ENCODE assay signal across 13 cellular contexts in the genomic region with DNA sequence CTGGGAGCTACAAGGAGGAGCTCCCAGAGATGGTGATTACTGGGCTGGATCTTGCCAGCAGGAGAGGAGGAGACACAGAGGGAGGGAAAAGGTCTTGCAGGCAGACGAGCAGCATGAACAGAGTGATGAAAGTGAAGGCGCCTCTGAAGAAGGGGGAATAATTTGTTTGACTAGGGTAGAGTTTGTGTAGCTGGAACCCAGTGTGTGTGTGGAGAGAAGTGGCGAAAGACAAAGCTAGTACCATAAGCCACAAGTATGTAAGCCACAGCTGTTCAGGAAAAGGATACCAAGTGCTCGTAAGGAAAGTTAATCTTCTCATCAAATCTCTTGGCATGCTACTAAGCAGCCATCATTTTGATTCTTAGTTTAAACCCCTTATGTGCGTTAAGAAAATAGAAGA. TPM values are rescaled to one million over a fixed set of nuclear protein-coding genes. Genes with fewer than 3 reads are reported as not detected.
A peak's percentile ranks its signal among the peaks of the same experiment; 100 is the strongest.
DNase-seq lines count a peak whose midpoint lies in the region; ATAC-seq, FAIRE-seq and TF ChIP-seq lines count a peak whose summit lies in the region.
"Had no signal": no experiment of that assay in that cellular context is flagged by ENCODE, and none has a peak within 500 bp of the region (broad histone marks: within the 10 kb centered on the region; RNA-seq: fewer than 3 reads in every experiment).

No MANE protein-coding gene starts in this region.

- no peak for FAIRE-seq in kidney (lab: Jason Lieb, UNC)

- peak overlapping the region in 6 of 10 experiments; percentile 7 to 45 (median 43); a peak in 5 of 20 replicates for H3K4me3 ChIP-seq in BLaER1 treated with 17β-estradiol and CSF1 and Interleukin-3, amounts not matched to agents 10 nM and 100 nM
- H3K4me3 ChIP-seq in HEK293 (ENCODE audit: low read depth, low read length) (no peak overlapping the region), kidney (ENCODE audit: low read length in 2 of 2) (peak overlapping the region in 1 of 2 donors; percentile 7)
- H3K4me3 ChIP-seq: lung, neural progenitor cell, uterus had no signal

- no peaks in the 10 kb centered on the region for H3K9me3 ChIP-seq in BLaER1 treated with 17β-estradiol and CSF1 and Interleukin-3, amounts not matched to agents 10 nM and 100 nM (replicated peaks in 1 of 11)
- H3K9me3 ChIP-seq in HEK293 (ENCODE audit: control insufficient read depth, insufficient read depth, low read depth, low read length) (no peaks in the 10 kb centered on the region), kidney (ENCODE audit: control insufficient read depth in 1 of 2, low read length in 2 of 2) (no peaks in the 10 kb centered on the region)
- H3K9me3 ChIP-seq: uterus had no signal

- no peak for ATAC-seq in WTC11

- peak overlapping the region; percentile 56 for H3K27ac Mint-ChIP-seq in WTC11
- H3K27ac Mint-ChIP-seq: activated naive CD4-positive, alpha-beta T cell treated with anti-CD3 and anti-CD28 coated beads, Interleukin-2, amount 10 ng/mL, durations not matched to agents 7 days and 5 days; neural progenitor cell; stimulated activated naive CD8-positive, alpha-beta T cell treated with anti-CD3 and anti-CD28 coated beads, Interleukin-15, Interleukin-2, amounts not matched to agents 100 ng/mL and 50 ng/mL, for 24 hours had no signal

- H3K4me1 Mint-ChIP-seq in WTC11 = peaks cover 78% of the 10 kb centered on the region

- DNase-seq in WTC11 (ENCODE audit: low spot score) (no peak), iris pigment epithelial cell (ENCODE audit: low read depth) (peak; percentile 86), kidney (no peak), NCI-H146 treated with DMSO at 0.1 percent for 48 hours (lab: John Stamatoyannopoulos, UW; ENCODE audit: unreplicated experiment) (no peak), NCI-H2171 (lab: John Stamatoyannopoulos, UW) (no peak)
- DNase-seq: activated naive CD4-positive, alpha-beta T cell treated with anti-CD3 and anti-CD28 coated beads, Interleukin-2, amount 10 ng/mL, durations not matched to agents 7 days and 5 days; central memory CD4-positive, alpha-beta T cell; uterus had no signal

- no peak for TF ChIP-seq CTCF in HEK293 (tag by site-specific recombination; IDR thresholded peaks at IDR 0.05)
- TF ChIP-seq CTCF in WTC11 (IDR thresholded peaks at IDR 0.05) = no peak
- TF ChIP-seq CTCF in kidney (IDR thresholded peaks at IDR 0.05; ENCODE audit: borderline replicate concordance, extremely low read depth, insufficient read depth) = no peak

- peaks cover 22 to 34% (median 29%) of the 10 kb centered on the region in 11 experiments for H3K27me3 ChIP-seq in BLaER1 treated with 17β-estradiol and CSF1 and Interleukin-3, amounts not matched to agents 10 nM and 100 nM

- peak overlapping the region in 9 of 11 experiments; percentile 30 to 84 (median 73); a peak in 18 of 22 replicates for H3K27ac ChIP-seq in BLaER1 treated with 17β-estradiol and CSF1 and Interleukin-3, amounts not matched to agents 10 nM and 100 nM
- H3K27ac ChIP-seq in HEK293 (ENCODE audit: extremely low read depth, low read depth, low read length) = no peak overlapping the region
- no peak overlapping the region for H3K27ac ChIP-seq in kidney (ENCODE audit: low read depth in 2 of 2, low read length in 2 of 2)
- H3K27ac ChIP-seq: neural progenitor cell, uterus had no signal

- H3K4me1 ChIP-seq in BLaER1 treated with 17β-estradiol and CSF1 and Interleukin-3, amounts not matched to agents 10 nM and 100 nM = peaks cover 45 to 79% (median 73%) of the 10 kb centered on the region in 10 experiments
- H3K4me1 ChIP-seq in HEK293 (ENCODE audit: control insufficient read depth, insufficient read depth, low read length) (peaks cover 3% of the 10 kb centered on the region; the same call in 1 of the 2 replicates), kidney (ENCODE audit: control insufficient read depth in 1 of 2, insufficient read depth in 1 of 2, low read depth in 1 of 2, low read length in 2 of 2) (peaks cover 0 to 3% of the 10 kb centered on the region in 2 donors)

- H3K36me3 ChIP-seq in BLaER1 treated with 17β-estradiol and CSF1 and Interleukin-3, amounts not matched to agents 10 nM and 100 nM = peaks cover 0 to 39% (median 26%) of the 10 kb centered on the region in 11 experiments; a peak in 20 of 22 replicates
- H3K36me3 ChIP-seq in HEK293 (ENCODE audit: control insufficient read depth in 2 of 2, insufficient read depth in 1 of 2, low read length in 2 of 2) (no peaks in the 10 kb centered on the region), kidney (ENCODE audit: control insufficient read depth in 1 of 2, insufficient read depth in 2 of 2, low read length in 2 of 2) (no peaks in the 10 kb centered on the region)
- H3K36me3 ChIP-seq: neural progenitor cell, uterus had no signal

- peak overlapping the region in 8 of 11 experiments; percentile 4 to 64 (median 52); a peak in 16 of 22 replicates for H3K9ac ChIP-seq in BLaER1 treated with 17β-estradiol and CSF1 and Interleukin-3, amounts not matched to agents 10 nM and 100 nM
- H3K9ac ChIP-seq in kidney (ENCODE audit: low read length in 2 of 2) = no peak overlapping the region
- H3K9ac ChIP-seq: neural progenitor cell had no signal

- intact Hi-C loops in kidney (cut with DNase I) = no loop called here

- H3K36me3 Mint-ChIP-seq in WTC11 = peaks cover 24% of the 10 kb centered on the region
- H3K36me3 Mint-ChIP-seq: activated naive CD4-positive, alpha-beta T cell treated with anti-CD3 and anti-CD28 coated beads, Interleukin-2, amount 10 ng/mL, durations not matched to agents 7 days and 5 days; neural progenitor cell had no signal

- no peak overlapping the region for H3K4me3 Mint-ChIP-seq in WTC11
- H3K4me3 Mint-ChIP-seq: activated naive CD4-positive, alpha-beta T cell treated with anti-CD3 and anti-CD28 coated beads, Interleukin-2, amount 10 ng/mL, durations not matched to agents 7 days and 5 days; neural progenitor cell; stimulated activated naive CD8-positive, alpha-beta T cell treated with anti-CD3 and anti-CD28 coated beads, Interleukin-15, Interleukin-2, amounts not matched to agents 100 ng/mL and 50 ng/mL, for 24 hours had no signal

- POLR2A ChIA-PET in HEK293 (lab: Yijun Ruan, JAX) = no interaction called here
- POLR2A ChIA-PET in WTC11 (lab: Charles Lee) = no interaction called here

- H3K4me2 ChIP-seq in BLaER1 treated with 17β-estradiol and CSF1 and Interleukin-3, amounts not matched to agents 10 nM and 100 nM = peak overlapping the region; percentile 77 to 99 (median 94)
- H3K4me2 ChIP-seq: neural progenitor cell had no signal

- CTCF ChIA-PET in HEK293 (lab: Yijun Ruan, JAX) (interaction anchor here (0.7 kb wide), 1 partner anchor 93 kb away, joined by 6 read pairs; no protein-coding TSS in a partner anchor), WTC11 (lab: Charles Lee) (no interaction called here)

- H3K27me3 Mint-ChIP-seq in WTC11 (ENCODE audit: low read depth) = no peaks in the 10 kb centered on the region

- H4K20me1 ChIP-seq in BLaER1 treated with 17β-estradiol and CSF1 and Interleukin-3, amounts not matched to agents 10 nM and 100 nM = peaks cover 0 to 99% (median 77%) of the 10 kb centered on the region in 11 experiments; a peak in 18 of 22 replicates

- H3K9me3 Mint-ChIP-seq in WTC11 = no peaks in the 10 kb centered on the region
- H3K9me3 Mint-ChIP-seq: activated naive CD4-positive, alpha-beta T cell treated with anti-CD3 and anti-CD28 coated beads, Interleukin-2, amount 10 ng/mL, durations not matched to agents 7 days and 5 days; neural progenitor cell; stimulated activated naive CD8-positive, alpha-beta T cell treated with anti-CD3 and anti-CD28 coated beads, Interleukin-15, Interleukin-2, amounts not matched to agents 100 ng/mL and 50 ng/mL, for 24 hours had no signal

TF ChIP-seq in HEK293, 187 proteins besides CTCF, POLR2A, EP300 and RAD21:
- TF ChIP-seq IKZF3 (tag by site-specific recombination; IDR thresholded peaks at IDR 0.05) = no peak
- peak; percentile 53 for TF ChIP-seq ZBTB17 (tag by site-specific recombination; IDR thresholded peaks at IDR 0.05)
- TF ChIP-seq ZIC2 (tag by site-specific recombination; IDR thresholded peaks at IDR 0.05) = peak; percentile 96

TF ChIP-seq in WTC11, 78 proteins besides CTCF, POLR2A, EP300 and RAD21 (continues in another document):
- TF ChIP-seq, protein P1, sequence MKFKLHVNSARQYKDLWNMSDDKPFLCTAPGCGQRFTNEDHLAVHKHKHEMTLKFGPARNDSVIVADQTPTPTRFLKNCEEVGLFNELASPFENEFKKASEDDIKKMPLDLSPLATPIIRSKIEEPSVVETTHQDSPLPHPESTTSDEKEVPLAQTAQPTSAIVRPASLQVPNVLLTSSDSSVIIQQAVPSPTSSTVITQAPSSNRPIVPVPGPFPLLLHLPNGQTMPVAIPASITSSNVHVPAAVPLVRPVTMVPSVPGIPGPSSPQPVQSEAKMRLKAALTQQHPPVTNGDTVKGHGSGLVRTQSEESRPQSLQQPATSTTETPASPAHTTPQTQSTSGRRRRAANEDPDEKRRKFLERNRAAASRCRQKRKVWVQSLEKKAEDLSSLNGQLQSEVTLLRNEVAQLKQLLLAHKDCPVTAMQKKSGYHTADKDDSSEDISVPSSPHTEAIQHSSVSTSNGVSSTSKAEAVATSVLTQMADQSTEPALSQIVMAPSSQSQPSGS (CRISPR knock-in tag; IDR thresholded peaks at IDR 0.05; ENCODE audit: borderline replicate concordance, low read depth) = no peak

RNA-seq across cellular contexts. Expression of a gene that starts 5.4 kb away (rescaled TPM):
- total RNA-seq in WTC11 (2021) = 66.3 to 71.0 TPM (median 66.8 TPM) in 3 replicates
- total RNA-seq in kidney = 45.7 TPM
- 17.2 TPM for polyA plus RNA-seq in kidney (ENCODE audit: insufficient read depth, low read depth, low replicate concordance)

Comparison
In these comparisons a context has a peak if more than half of its experiments do, and no peak if none do; other contexts are left out.
1. H3K27ac ChIP-seq: peak in BLaER1 treated with 17β-estradiol and CSF1 and Interleukin-3, amounts not matched to agents 10 nM and 100 nM (9 of 11); none in HEK293 (single experiment) and kidney (0 of 2).
2. H3K9ac ChIP-seq: peak in BLaER1 treated with 17β-estradiol and CSF1 and Interleukin-3, amounts not matched to agents 10 nM and 100 nM (8 of 11); none in kidney (0 of 2).